In the genomic region with DNA sequence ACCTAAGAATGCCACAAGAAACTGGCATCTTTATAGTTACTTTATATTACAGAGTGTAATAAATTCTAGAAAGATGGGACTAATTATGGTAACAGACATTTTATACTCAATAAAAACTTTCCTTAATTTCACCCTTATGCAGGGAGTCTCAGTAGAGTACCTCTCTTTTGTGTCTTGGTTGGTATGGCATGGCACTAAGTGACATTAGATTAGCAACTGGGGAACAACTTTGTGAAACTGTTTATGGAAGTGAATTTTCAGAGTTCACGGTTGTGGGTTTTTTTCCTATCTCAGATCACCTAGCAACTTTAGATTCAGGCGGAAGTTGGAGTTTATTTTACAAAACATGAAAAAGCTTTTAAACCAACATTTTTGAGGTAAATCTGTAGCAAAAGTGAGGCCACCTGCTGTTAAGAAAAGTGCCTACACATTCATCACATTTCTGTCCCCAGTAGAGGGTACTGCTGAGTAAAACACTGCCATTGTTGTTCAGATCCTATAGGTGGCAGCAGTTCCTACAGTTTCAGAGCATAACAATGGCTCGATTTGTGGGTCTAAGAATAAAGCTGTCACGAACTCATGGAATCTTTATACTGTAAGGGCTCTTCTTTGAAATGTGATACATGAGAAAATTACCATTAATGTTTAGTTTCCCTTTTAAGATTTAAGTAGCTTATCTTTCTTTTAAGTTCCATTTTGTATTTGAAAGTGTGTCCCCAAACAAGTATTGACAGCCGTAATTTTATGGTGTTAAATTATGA, we compare ENCODE assay signal across 1 cellular context.
TF ChIP-seq lines count a peak whose summit lies in the region.

No MANE protein-coding gene starts in this region.

TF ChIP-seq in K562, 482 proteins besides CTCF, POLR2A, EP300 and RAD21 (continued from another document and continues in another):
- TF ChIP-seq TEAD1 (CRISPR knock-in tag; IDR thresholded peaks at IDR 0.05) (0 out of 4 replicates have a peak, but pooled peaks of 1 of the 2 experiments have one; percentile 18), C11orf30 (IDR thresholded peaks at IDR 0.05; ENCODE audit: low read depth) (peak; percentile 13; the same call in 1 of the 2 replicates), ZNF212 (CRISPR knock-in tag; IDR thresholded peaks at IDR 0.05) (no peak), ARID2 (IDR thresholded peaks at IDR 0.05) (peak; percentile 56; the same call in 1 of the 2 replicates), ZNF217 (CRISPR knock-in tag; IDR thresholded peaks at IDR 0.05) (no peak), ZNF384 (IDR thresholded peaks at IDR 0.05; ENCODE audit: low read depth, low read length) (0 out of 2 replicates have a peak, but pooled peaks have one; percentile 27), MAFF (IDR thresholded peaks at IDR 0.05; ENCODE audit: low read length) (peak; percentile 29; the same call in 1 of the 2 replicates), ZNF274 (IDR thresholded peaks at IDR 0.05; ENCODE audit: borderline replicate concordance, low read depth, low read length) (no peak), RREB1 (CRISPR knock-in tag; IDR thresholded peaks at IDR 0.05) (no peak), HMG20A (CRISPR knock-in tag; conservative IDR thresholded peaks at IDR 0.05) (no peak), PTBP1 (IDR thresholded peaks at IDR 0.05; ENCODE audit: low read depth, low read length) (no peak), ZBTB34 (CRISPR knock-in tag; IDR thresholded peaks at IDR 0.05) (no peak), NFE2 (IDR thresholded peaks at IDR 0.05; ENCODE audit: low read depth) (peak; percentile 65), TBP (optimal IDR thresholded peaks at IDR 0.05; ENCODE audit: low read depth, low read length) (peak; percentile 35), IRF1 (CRISPR knock-in tag; IDR thresholded peaks at IDR 0.05; ENCODE audit: borderline replicate concordance) (no peak), NCOR1 (IDR thresholded peaks at IDR 0.05) (no peak), SOX6 (IDR thresholded peaks at IDR 0.05) (peak; percentile 66; the same call in 1 of the 2 replicates), ZNF175 (CRISPR knock-in tag; IDR thresholded peaks at IDR 0.05; ENCODE audit: low read depth) (no peak), CSDE1 (IDR thresholded peaks at IDR 0.05) (no peak), CXXC5 (CRISPR knock-in tag; IDR thresholded peaks at IDR 0.05) (no peak), CREM (IDR thresholded peaks at IDR 0.05; ENCODE audit: low read depth) (peak; percentile 39), ZNF551 (CRISPR knock-in tag; IDR thresholded peaks at IDR 0.05) (no peak), DPF2 (IDR thresholded peaks at IDR 0.05) (0 out of 2 replicates have a peak, but pooled peaks have one; percentile 15), ESRRA (IDR thresholded peaks at IDR 0.05; ENCODE audit: borderline replicate concordance, low read depth) (no peak), E2F5 (CRISPR knock-in tag; IDR thresholded peaks at IDR 0.05) (no peak), MAZ (CRISPR knock-in tag; conservative IDR thresholded peaks at IDR 0.05 in 1 of 2, IDR thresholded peaks at IDR 0.05 in 1 of 2) (peak in 1 of 2 experiments; percentile 50; a peak in 2 of 4 replicates), TBL1XR1 (IDR thresholded peaks at IDR 0.05; ENCODE audit: low read length in 2 of 2) (peak in 1 of 2 experiments; percentile 22; a peak in 1 of 4 replicates), GATAD2B (IDR thresholded peaks at IDR 0.05; ENCODE audit: borderline replicate concordance) (0 out of 2 replicates have a peak, but pooled peaks have one; percentile 53), CHD4 (IDR thresholded peaks at IDR 0.05; ENCODE audit: insufficient read depth, insufficient replicate concordance, low read depth, low read length, poor library complexity, severe bottlenecking) (no peak), E2F3 (CRISPR knock-in tag; IDR thresholded peaks at IDR 0.05) (no peak), SMC3 (conservative IDR thresholded peaks at IDR 0.05; ENCODE audit: insufficient read depth, low read depth, low read length) (peak; percentile 96), ARID1B (IDR thresholded peaks at IDR 0.05) (no peak), ATF6 (CRISPR knock-in tag; IDR thresholded peaks at IDR 0.05) (no peak), RCOR1 (IDR thresholded peaks at IDR 0.05; ENCODE audit: borderline replicate concordance in 1 of 2, low read depth in 2 of 2, low read length in 2 of 2) (peak in 1 of 2 experiments; percentile 55; a peak in 1 of 4 replicates), SUPT5H (IDR thresholded peaks at IDR 0.05) (no peak), POLR2G (IDR thresholded peaks at IDR 0.05; ENCODE audit: low read depth, low read length) (no peak), ZNF57 (CRISPR knock-in tag; IDR thresholded peaks at IDR 0.05) (no peak), ATF3 (IDR thresholded peaks at IDR 0.05) (no peak), ATF3 (CRISPR knock-in tag; conservative IDR thresholded peaks at IDR 0.05) (0 out of 2 replicates have a peak, but pooled peaks have one; percentile 37)
- TF ChIP-seq, protein P1, sequence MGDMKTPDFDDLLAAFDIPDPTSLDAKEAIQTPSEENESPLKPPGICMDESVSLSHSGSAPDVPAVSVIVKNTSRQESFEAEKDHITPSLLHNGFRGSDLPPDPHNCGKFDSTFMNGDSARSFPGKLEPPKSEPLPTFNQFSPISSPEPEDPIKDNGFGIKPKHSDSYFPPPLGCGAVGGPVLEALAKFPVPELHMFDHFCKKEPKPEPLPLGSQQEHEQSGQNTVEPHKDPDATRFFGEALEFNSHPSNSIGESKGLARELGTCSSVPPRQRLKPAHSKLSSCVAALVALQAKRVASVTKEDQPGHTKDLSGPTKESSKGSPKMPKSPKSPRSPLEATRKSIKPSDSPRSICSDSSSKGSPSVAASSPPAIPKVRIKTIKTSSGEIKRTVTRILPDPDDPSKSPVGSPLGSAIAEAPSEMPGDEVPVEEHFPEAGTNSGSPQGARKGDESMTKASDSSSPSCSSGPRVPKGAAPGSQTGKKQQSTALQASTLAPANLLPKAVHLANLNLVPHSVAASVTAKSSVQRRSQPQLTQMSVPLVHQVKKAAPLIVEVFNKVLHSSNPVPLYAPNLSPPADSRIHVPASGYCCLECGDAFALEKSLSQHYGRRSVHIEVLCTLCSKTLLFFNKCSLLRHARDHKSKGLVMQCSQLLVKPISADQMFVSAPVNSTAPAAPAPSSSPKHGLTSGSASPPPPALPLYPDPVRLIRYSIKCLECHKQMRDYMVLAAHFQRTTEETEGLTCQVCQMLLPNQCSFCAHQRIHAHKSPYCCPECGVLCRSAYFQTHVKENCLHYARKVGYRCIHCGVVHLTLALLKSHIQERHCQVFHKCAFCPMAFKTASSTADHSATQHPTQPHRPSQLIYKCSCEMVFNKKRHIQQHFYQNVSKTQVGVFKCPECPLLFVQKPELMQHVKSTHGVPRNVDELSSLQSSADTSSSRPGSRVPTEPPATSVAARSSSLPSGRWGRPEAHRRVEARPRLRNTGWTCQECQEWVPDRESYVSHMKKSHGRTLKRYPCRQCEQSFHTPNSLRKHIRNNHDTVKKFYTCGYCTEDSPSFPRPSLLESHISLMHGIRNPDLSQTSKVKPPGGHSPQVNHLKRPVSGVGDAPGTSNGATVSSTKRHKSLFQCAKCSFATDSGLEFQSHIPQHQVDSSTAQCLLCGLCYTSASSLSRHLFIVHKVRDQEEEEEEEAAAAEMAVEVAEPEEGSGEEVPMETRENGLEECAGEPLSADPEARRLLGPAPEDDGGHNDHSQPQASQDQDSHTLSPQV (IDR thresholded peaks at IDR 0.05): peak; percentile 78
- TF ChIP-seq, protein P2, sequence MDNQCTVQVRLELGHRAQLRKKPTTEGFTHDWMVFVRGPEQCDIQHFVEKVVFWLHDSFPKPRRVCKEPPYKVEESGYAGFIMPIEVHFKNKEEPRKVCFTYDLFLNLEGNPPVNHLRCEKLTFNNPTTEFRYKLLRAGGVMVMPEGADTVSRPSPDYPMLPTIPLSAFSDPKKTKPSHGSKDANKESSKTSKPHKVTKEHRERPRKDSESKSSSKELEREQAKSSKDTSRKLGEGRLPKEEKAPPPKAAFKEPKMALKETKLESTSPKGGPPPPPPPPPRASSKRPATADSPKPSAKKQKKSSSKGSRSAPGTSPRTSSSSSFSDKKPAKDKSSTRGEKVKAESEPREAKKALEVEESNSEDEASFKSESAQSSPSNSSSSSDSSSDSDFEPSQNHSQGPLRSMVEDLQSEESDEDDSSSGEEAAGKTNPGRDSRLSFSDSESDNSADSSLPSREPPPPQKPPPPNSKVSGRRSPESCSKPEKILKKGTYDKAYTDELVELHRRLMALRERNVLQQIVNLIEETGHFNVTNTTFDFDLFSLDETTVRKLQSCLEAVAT (IDR thresholded peaks at IDR 0.05): peak in 1 of 2 experiments; percentile 94; a peak in 2 of 4 replicates
